15 cellular contexts compared by ENCODE assay signal in genomic region chr14:75431011-75431410, GRCh38. TPM values are rescaled to one million over a fixed set of nuclear protein-coding genes. Genes with fewer than 3 reads are reported as not detected.
DNase-seq lines count a peak whose midpoint lies in the region; ATAC-seq, FAIRE-seq and TF ChIP-seq lines count a peak whose summit lies in the region.
"Had no signal": no experiment of that assay in that cellular context is flagged by ENCODE, and none has a peak within 500 bp of the region (broad histone marks: within the 10 kb centered on the region; RNA-seq: fewer than 3 reads in every experiment).

No MANE protein-coding gene starts in this region.

- no peak overlapping the region for H3K9ac ChIP-seq in astrocyte (ENCODE audit: low read length)
- H3K9ac ChIP-seq in stomach smooth muscle (ENCODE audit: low read length in 2 of 2) = peak overlapping the region in 1 of 2 donors; percentile 29

- no peak for FAIRE-seq in astrocyte (lab: Jason Lieb, UNC)

- intact Hi-C loops in CD4-positive, alpha-beta T cell (cut with DNase I, micrococcal nuclease) = no loop called here

- peak overlapping the region; percentile 15 for H3K4me3 Mint-ChIP-seq in CD4-positive, alpha-beta T cell
- H3K4me3 Mint-ChIP-seq in astrocyte (ENCODE audit: unreplicated experiment) = peak overlapping the region; percentile 92
- H3K4me3 Mint-ChIP-seq in mesothelial cell of epicardium = peak overlapping the region; percentile 82
- H3K4me3 Mint-ChIP-seq: activated B cell treated with CpG ODN at 0.5 μM for 24 hours; activated CD8-positive, alpha-beta memory T cell treated with anti-CD3 and anti-CD28 coated beads, Interleukin-2, amount 10 ng/mL, durations not matched to agents 7 days and 5 days; activated naive CD4-positive, alpha-beta T cell treated with anti-CD3 and anti-CD28 coated beads, Interleukin-2, amount 10 ng/mL, durations not matched to agents 7 days and 5 days; stimulated activated naive B cell treated with anti-CD40 and anti-IgM and Interleukin-4, amounts not matched to agents 10 μg/mL and 1 μg/mL and 100 μg/mL, for 72 hours had no signal

- peaks cover 55% of the 10 kb centered on the region for H4K20me1 ChIP-seq in astrocyte (ENCODE audit: insufficient read depth, low read length)

- CTCF ChIA-PET in CD4-positive, alpha-beta T cell (lab: Charles Lee) = no interaction called here

- ATAC-seq in CD4-positive, alpha-beta T cell (ENCODE audit: poor library complexity) = no peak
- ATAC-seq in GM19397 (IDR thresholded peaks at IDR 0.05; ENCODE audit: unreplicated experiment) = no peak
- ATAC-seq: activated CD8-positive, alpha-beta memory T cell treated with anti-CD3 and anti-CD28 coated beads, Interleukin-2, amount 10 ng/mL, durations not matched to agents 7 days and 5 days; stimulated activated naive B cell treated with anti-CD40 and anti-IgM and Interleukin-4, amounts not matched to agents 10 μg/mL and 1 μg/mL and 100 μg/mL, for 72 hours had no signal

- no peaks in the 10 kb centered on the region for H3K9me3 Mint-ChIP-seq in CD4-positive, alpha-beta T cell
- no peaks in the 10 kb centered on the region for H3K9me3 Mint-ChIP-seq in astrocyte (ENCODE audit: unreplicated experiment)
- H3K9me3 Mint-ChIP-seq in mesothelial cell of epicardium = no peaks in the 10 kb centered on the region
- H3K9me3 Mint-ChIP-seq: activated B cell treated with CpG ODN at 0.5 μM for 24 hours; activated naive CD4-positive, alpha-beta T cell treated with anti-CD3 and anti-CD28 coated beads, Interleukin-2, amount 10 ng/mL, durations not matched to agents 7 days and 5 days; stimulated activated naive B cell treated with anti-CD40 and anti-IgM and Interleukin-4, amounts not matched to agents 10 μg/mL and 1 μg/mL and 100 μg/mL, for 72 hours had no signal

- POLR2A ChIA-PET in CD4-positive, alpha-beta T cell (lab: Charles Lee) = no interaction called here

- TF ChIP-seq POLR2A in erythroblast (IDR thresholded peaks at IDR 0.05; ENCODE audit: low read length) = no peak

- peaks cover 22% of the 10 kb centered on the region for H3K27me3 Mint-ChIP-seq in CD4-positive, alpha-beta T cell
- H3K27me3 Mint-ChIP-seq in astrocyte (ENCODE audit: low read depth, unreplicated experiment) (no peaks in the 10 kb centered on the region), mesothelial cell of epicardium (ENCODE audit: low read depth) (no peaks in the 10 kb centered on the region)
- H3K27me3 Mint-ChIP-seq: activated B cell treated with CpG ODN at 0.5 μM for 24 hours; stimulated activated naive B cell treated with anti-CD40 and anti-IgM and Interleukin-4, amounts not matched to agents 10 μg/mL and 1 μg/mL and 100 μg/mL, for 72 hours had no signal

- H3K4me1 ChIP-seq in astrocyte (ENCODE audit: insufficient read depth, low read length) = peaks cover 19% of the 10 kb centered on the region
- H3K4me1 ChIP-seq in stomach smooth muscle (ENCODE audit: control insufficient read depth, insufficient read depth, low read length) = peaks cover 67% of the 10 kb centered on the region

- no peak for TF ChIP-seq CTCF in CD4-positive, alpha-beta T cell (IDR thresholded peaks at IDR 0.05)
- TF ChIP-seq CTCF in astrocyte (IDR thresholded peaks at IDR 0.05; ENCODE audit: insufficient read depth, low read depth, low read length) (no peak), mesothelial cell of epicardium (IDR thresholded peaks at IDR 0.05; ENCODE audit: unreplicated experiment) (no peak)

- H3K36me3 Mint-ChIP-seq in CD4-positive, alpha-beta T cell (ENCODE audit: low read depth) = no peaks in the 10 kb centered on the region
- peaks cover 37% of the 10 kb centered on the region for H3K36me3 Mint-ChIP-seq in astrocyte (ENCODE audit: low read depth, unreplicated experiment)
- peaks cover 21% of the 10 kb centered on the region for H3K36me3 Mint-ChIP-seq in mesothelial cell of epicardium
- H3K36me3 Mint-ChIP-seq: activated CD8-positive, alpha-beta memory T cell treated with anti-CD3 and anti-CD28 coated beads, Interleukin-2, amount 10 ng/mL, durations not matched to agents 7 days and 5 days had no signal

- no peaks in the 10 kb centered on the region for H3K9me3 ChIP-seq in CD4-positive, alpha-beta T cell (ENCODE audit: control insufficient read depth, low read length)
- H3K9me3 ChIP-seq in astrocyte (ENCODE audit: insufficient read depth, low read depth, low read length) (no peaks in the 10 kb centered on the region), stomach smooth muscle (ENCODE audit: control insufficient read depth in 2 of 2, low read length in 2 of 2) (no peaks in the 10 kb centered on the region)

- peaks cover 23% of the 10 kb centered on the region for H3K79me2 ChIP-seq in astrocyte (ENCODE audit: insufficient read depth, low read length)

- H3K4me3 ChIP-seq in astrocyte (ENCODE audit: insufficient read depth, low read depth, low read length) (no peak overlapping the region), stomach smooth muscle (ENCODE audit: low read length in 2 of 2) (peak overlapping the region in 1 of 2 donors; percentile 78)

- H3K27me3 ChIP-seq in CD4-positive, alpha-beta T cell (ENCODE audit: control insufficient read depth, insufficient read depth, low read length) = peaks cover 10% of the 10 kb centered on the region
- H3K27me3 ChIP-seq in astrocyte (ENCODE audit: insufficient read depth, low read length) = no peaks in the 10 kb centered on the region
- no peaks in the 10 kb centered on the region for H3K27me3 ChIP-seq in stomach smooth muscle (ENCODE audit: control insufficient read depth in 1 of 2, insufficient read depth in 2 of 2, low read length in 2 of 2)

- H3K4me2 ChIP-seq in astrocyte (ENCODE audit: low read length) = peak overlapping the region; percentile 53

- no peak overlapping the region for H3K27ac ChIP-seq in CD4-positive, alpha-beta T cell (ENCODE audit: low read depth, low read length)
- H3K27ac ChIP-seq in astrocyte (ENCODE audit: low read depth, low read length) (no peak overlapping the region), stomach smooth muscle (ENCODE audit: low read length) (peak overlapping the region; percentile 74)

- H3K4me1 Mint-ChIP-seq in CD4-positive, alpha-beta T cell (ENCODE audit: low read depth) = peaks cover 8% of the 10 kb centered on the region
- H3K4me1 Mint-ChIP-seq in astrocyte (ENCODE audit: low read depth, unreplicated experiment) (peaks cover 60% of the 10 kb centered on the region), mesothelial cell of epicardium (peaks cover 60% of the 10 kb centered on the region)

- H3K27ac Mint-ChIP-seq in CD4-positive, alpha-beta T cell = no peak overlapping the region
- H3K27ac Mint-ChIP-seq in astrocyte (ENCODE audit: unreplicated experiment) (peak overlapping the region; percentile 41), mesothelial cell of epicardium (peak overlapping the region; percentile 95)
- H3K27ac Mint-ChIP-seq: activated B cell treated with CpG ODN at 0.5 μM for 24 hours; activated CD8-positive, alpha-beta memory T cell treated with anti-CD3 and anti-CD28 coated beads, Interleukin-2, amount 10 ng/mL, durations not matched to agents 7 days and 5 days; activated naive CD4-positive, alpha-beta T cell treated with anti-CD3 and anti-CD28 coated beads, Interleukin-2, amount 10 ng/mL, durations not matched to agents 7 days and 5 days; stimulated activated naive B cell treated with anti-CD40 and anti-IgM and Interleukin-4, amounts not matched to agents 10 μg/mL and 1 μg/mL and 100 μg/mL, for 72 hours had no signal

- H2AFZ ChIP-seq in astrocyte (ENCODE audit: low read depth, low read length) = no peak overlapping the region

- no peaks in the 10 kb centered on the region for H3K36me3 ChIP-seq in astrocyte (ENCODE audit: insufficient read depth, low read length)
- peaks cover 9 to 18% of the 10 kb centered on the region in 2 donors for H3K36me3 ChIP-seq in stomach smooth muscle (ENCODE audit: control insufficient read depth in 2 of 2, insufficient read depth in 2 of 2, low read length in 2 of 2)

- no peak for DNase-seq in CD4-positive, alpha-beta T cell
- no peak for DNase-seq in astrocyte (ENCODE audit: low read depth)
- no peak for DNase-seq in mesothelial cell of epicardium (ENCODE audit: low spot score in 2 of 2, unreplicated experiment in 2 of 2)
- no peak for DNase-seq in erythroblast (lab: John Stamatoyannopoulos, UW)
- DNase-seq in SKM-1 (lab: John Stamatoyannopoulos, UW; ENCODE audit: unreplicated experiment) = no peak
- no peak for DNase-seq in NCI-H1048 (lab: John Stamatoyannopoulos, UW)
- DNase-seq: activated B cell treated with CpG ODN at 0.5 μM for 24 hours; activated CD8-positive, alpha-beta memory T cell treated with anti-CD3 and anti-CD28 coated beads, Interleukin-2, amount 10 ng/mL, durations not matched to agents 7 days and 5 days; activated naive CD4-positive, alpha-beta T cell treated with anti-CD3 and anti-CD28 coated beads, Interleukin-2, amount 10 ng/mL, durations not matched to agents 7 days and 5 days; Calu3; central memory CD4-positive, alpha-beta T cell; NK-92 treated with Interleukin-12 subunit alpha and Interleukin-12 subunit beta, amount 100 ng/mL, for 24 hours; stimulated activated naive B cell treated with anti-CD40 and anti-IgM and Interleukin-4, amounts not matched to agents 10 μg/mL and 1 μg/mL and 100 μg/mL, for 72 hours had no signal

RNA-seq across cellular contexts. Expression of gene JDP2, which starts 3.2 kb away (rescaled TPM):
- 1 to 10 TPM; 1.1 to 1.2 TPM for total RNA-seq in CD4-positive, alpha-beta T cell
- total RNA-seq in astrocyte = 79.5 and 80.6 TPM in 2 replicates
- total RNA-seq in mesothelial cell of epicardium = 43.4 to 51.1 TPM (median 44.4 TPM) in 3 replicates

Comparison
In these comparisons a context has a peak if more than half of its experiments do, and no peak if none do; other contexts are left out.
1. H3K4me3 Mint-ChIP-seq: peak in every context shown above with its lines; median percentile 92 in astrocyte; 82 in mesothelial cell of epicardium; 15 in CD4-positive, alpha-beta T cell.
2. RNA of gene JDP2, which starts 3.2 kb away (total RNA-seq): 79.5 to 80.6 TPM in astrocyte and 43.4 to 51.1 TPM in mesothelial cell of epicardium; 1.1 to 1.2 TPM in CD4-positive, alpha-beta T cell; every median in the first group is over 10 times any median in the second.